Comparison of ENCODE assay signal across 2 cellular contexts in the genomic region with DNA sequence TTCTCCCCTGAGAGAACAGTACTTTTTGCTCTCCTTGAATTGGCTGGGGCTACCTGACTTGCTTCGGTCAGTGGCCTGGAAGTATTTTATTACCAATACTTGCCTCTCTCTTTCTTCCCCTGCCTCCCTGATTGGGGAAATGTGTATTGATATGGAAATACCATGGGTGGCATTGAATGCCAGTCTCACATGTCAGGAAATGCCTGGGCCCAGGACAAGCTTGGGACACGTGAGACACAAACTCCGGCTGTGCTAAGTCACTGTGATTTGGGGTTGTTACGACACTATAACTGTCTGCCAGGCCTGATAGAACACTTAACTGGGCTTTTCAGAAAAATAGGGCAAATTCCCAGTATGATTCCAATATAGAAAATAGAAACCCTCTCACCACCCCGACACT.
TF ChIP-seq lines count a peak whose summit lies in the region.

No MANE protein-coding gene starts in this region.

TF ChIP-seq in IMR-90, 13 proteins besides CTCF, POLR2A, EP300 and RAD21:
- no peak for TF ChIP-seq MXI1 (IDR thresholded peaks at IDR 0.05; ENCODE audit: borderline replicate concordance, low read depth, low read length)
- no peak for TF ChIP-seq NFE2L2 (IDR thresholded peaks at IDR 0.05; ENCODE audit: low read depth, low read length)
- no peak for TF ChIP-seq MAZ (IDR thresholded peaks at IDR 0.05; ENCODE audit: borderline replicate concordance, low read depth, low read length)
- TF ChIP-seq RCOR1 (IDR thresholded peaks at IDR 0.05; ENCODE audit: insufficient replicate concordance, low read length), result no peak
- no peak for TF ChIP-seq BHLHE40 (IDR thresholded peaks at IDR 0.05; ENCODE audit: low read depth, low read length)
- no peak for TF ChIP-seq CEBPB (IDR thresholded peaks at IDR 0.05; ENCODE audit: low read depth, low read length)
- TF ChIP-seq RFX5 (IDR thresholded peaks at IDR 0.05; ENCODE audit: low read depth, low read length), result no peak

TF ChIP-seq in H1, 55 proteins besides CTCF, POLR2A, EP300 and RAD21:
- TF ChIP-seq TCF12 (IDR thresholded peaks at IDR 0.05; ENCODE audit: low read depth, low read length), result no peak
- no peak for TF ChIP-seq BRCA1 (IDR thresholded peaks at IDR 0.05; ENCODE audit: low read depth, low read length)
- no peak for TF ChIP-seq BCL11A (IDR thresholded peaks at IDR 0.05; ENCODE audit: low read depth in 2 of 2, low read length in 2 of 2)
